In the genomic region with DNA sequence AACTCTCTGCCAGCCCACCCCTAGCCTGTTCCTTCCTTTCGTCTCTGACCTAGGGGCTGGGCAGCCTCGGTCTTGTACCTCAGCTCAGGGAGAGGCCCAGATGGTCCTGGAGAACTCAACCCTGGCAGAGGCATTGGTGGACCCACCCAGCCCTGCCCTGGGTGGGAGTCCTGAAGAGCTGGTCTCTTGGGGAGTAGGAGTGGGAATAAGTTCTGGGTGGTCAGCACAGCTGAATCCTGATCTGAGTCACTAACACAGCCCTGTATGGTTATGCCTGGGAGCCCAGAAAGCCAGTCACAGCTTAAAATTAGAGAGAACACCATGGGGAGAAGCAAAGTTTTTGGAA, we compare ENCODE assay signal across 15 cellular contexts.
A peak's percentile ranks its signal among the peaks of the same experiment; 100 is the strongest.
DNase-seq lines count a peak whose midpoint lies in the region; ATAC-seq, FAIRE-seq and TF ChIP-seq lines count a peak whose summit lies in the region.
"Had no signal": no experiment of that assay in that cellular context is flagged by ENCODE, and none has a peak within 500 bp of the region (broad histone marks: within the 10 kb centered on the region; RNA-seq: fewer than 3 reads in every experiment).

No MANE protein-coding gene starts in this region.

- H3K9me3 Mint-ChIP-seq in T-cell = no peaks in the 10 kb centered on the region
- H3K9me3 Mint-ChIP-seq: naive B cell had no signal

- whole genome bisulfite sequencing in stomach, 5 donors = 55 to 76% (median 61%) methylated on average over 2 of the region's 2 CpGs
- 59 to 80% (median 70%) methylated on average over 2 of the region's 2 CpGs for WGBS in small intestine, 3 donors

- no peaks in the 10 kb centered on the region for H3K36me3 Mint-ChIP-seq in T-cell
- H3K36me3 Mint-ChIP-seq: naive B cell had no signal

- H3K27ac ChIP-seq in HEK293 (ENCODE audit: extremely low read depth, low read depth, low read length) (peak overlapping the region; percentile 8; the same call in 1 of the 2 replicates), cingulate gyrus (ENCODE audit: low read depth, low read length) (peak overlapping the region; percentile 48), lower lobe of right lung (peak overlapping the region; percentile 38), stomach (peak overlapping the region; percentile 86 to 95 (median 87)), small intestine (ENCODE audit: low read depth in 1 of 2, low read length in 1 of 2) (peak overlapping the region in 1 of 2 donors; percentile 35)

- FAIRE-seq in small intestine (lab: Jason Lieb, UNC) = no peak

- DNase-seq in lower lobe of right lung (no peak), stomach (no peak), small intestine (no peak), T-cell (no peak), NCI-H1694 treated with DMSO at 0.1 percent for 48 hours (lab: John Stamatoyannopoulos, UW) (no peak)
- DNase-seq: activated naive CD4-positive, alpha-beta T cell; DMS153; naive B cell; NCI-H1930; NCI-H82; SHP77 treated with DMSO at 0.1 percent for 48 hours had no signal

- CTCF ChIA-PET in HEK293 (lab: Yijun Ruan, JAX) = no interaction called here
- CTCF ChIA-PET in T-cell (lab: Charles Lee) = interaction anchor here in 1 of 2 donors (0.7 kb wide), 1 partner anchor 186 kb away, joined by 3 read pairs; no protein-coding TSS in a partner anchor

- no peak for TF ChIP-seq POLR2A in stomach (IDR thresholded peaks at IDR 0.05)

- intact Hi-C loops in lower lobe of right lung (cut with DNase I) (no loop called here), stomach (cut with DNase I; ENCODE audit: low total_unique reads) (no loop called here)

- POLR2A ChIA-PET in HEK293 (lab: Yijun Ruan, JAX) (no interaction called here), T-cell (lab: Charles Lee) (no interaction called here)

- peaks cover 2 to 3% of the 10 kb centered on the region in 2 donors for H3K27me3 Mint-ChIP-seq in T-cell

- no peaks in the 10 kb centered on the region for H3K9me3 ChIP-seq in HEK293 (ENCODE audit: control insufficient read depth, insufficient read depth, low read depth, low read length)
- H3K9me3 ChIP-seq in lower lobe of right lung = no peaks in the 10 kb centered on the region
- no peaks in the 10 kb centered on the region for H3K9me3 ChIP-seq in stomach
- no peaks in the 10 kb centered on the region for H3K9me3 ChIP-seq in small intestine (ENCODE audit: control insufficient read depth, low read depth)

- TF ChIP-seq CTCF in HEK293 (tag by site-specific recombination; IDR thresholded peaks at IDR 0.05) (no peak), lower lobe of right lung (IDR thresholded peaks at IDR 0.05) (no peak), stomach (IDR thresholded peaks at IDR 0.05) (no peak)

- H3K4me3 Mint-ChIP-seq in T-cell = no peak overlapping the region
- H3K4me3 Mint-ChIP-seq: naive B cell had no signal

- H3K4me1 Mint-ChIP-seq in T-cell = no peaks in the 10 kb centered on the region

- H3K36me3 ChIP-seq in HEK293 (ENCODE audit: control insufficient read depth in 2 of 2, insufficient read depth in 1 of 2, low read length in 2 of 2) (no peaks in the 10 kb centered on the region), lower lobe of right lung (no peaks in the 10 kb centered on the region), stomach (no peaks in the 10 kb centered on the region), small intestine (ENCODE audit: control insufficient read depth in 2 of 2, insufficient read depth in 2 of 2, low read length in 2 of 2) (no peaks in the 10 kb centered on the region)

- no peak overlapping the region for H3K4me3 ChIP-seq in HEK293 (ENCODE audit: low read depth, low read length)
- H3K4me3 ChIP-seq in lower lobe of right lung = no peak overlapping the region
- no peak overlapping the region for H3K4me3 ChIP-seq in stomach
- H3K4me3 ChIP-seq in small intestine (ENCODE audit: low read depth in 1 of 2, low read length in 2 of 2) = no peak overlapping the region

- no peak overlapping the region for H3K27ac Mint-ChIP-seq in T-cell
- H3K27ac Mint-ChIP-seq: naive B cell had no signal

- no peak for TF ChIP-seq EP300 in stomach (IDR thresholded peaks at IDR 0.05)

- no peak for ATAC-seq in lower lobe of right lung
- ATAC-seq in SK-N-SH treated with all-trans-retinoic acid at 6 μM for 48 hours = no peak
- ATAC-seq in T-cell (replicated peaks in 1 of 4) = no peak
- ATAC-seq: esophagus mucosa had no signal

- no peaks in the 10 kb centered on the region for H3K27me3 ChIP-seq in lower lobe of right lung (ENCODE audit: low read depth)
- no peaks in the 10 kb centered on the region for H3K27me3 ChIP-seq in stomach
- no peaks in the 10 kb centered on the region for H3K27me3 ChIP-seq in small intestine (ENCODE audit: control insufficient read depth in 2 of 2, insufficient read depth in 2 of 2, low read length in 2 of 2)

- peaks cover 26% of the 10 kb centered on the region for H3K4me1 ChIP-seq in HEK293 (ENCODE audit: control insufficient read depth, insufficient read depth, low read length)
- peaks cover 61% of the 10 kb centered on the region for H3K4me1 ChIP-seq in lower lobe of right lung
- peaks cover 63 to 100% (median 89%) of the 10 kb centered on the region in 4 donors for H3K4me1 ChIP-seq in stomach
- H3K4me1 ChIP-seq in small intestine (ENCODE audit: control insufficient read depth in 2 of 2, insufficient read depth in 1 of 2, low read depth in 1 of 2, low read length in 1 of 2) = peaks cover 12 to 14% of the 10 kb centered on the region in 2 donors

TF ChIP-seq in HEK293, 187 proteins besides CTCF, POLR2A, EP300 and RAD21:
- TF ChIP-seq GLIS1 (tag by site-specific recombination; IDR thresholded peaks at IDR 0.05) (no peak), ZNF214 (tag by site-specific recombination; IDR thresholded peaks at IDR 0.05; ENCODE audit: borderline replicate concordance) (no peak), ZNF112 (tag by site-specific recombination; IDR thresholded peaks at IDR 0.05) (no peak), ZNF23 (tag by site-specific recombination; IDR thresholded peaks at IDR 0.05; ENCODE audit: borderline replicate concordance) (no peak), TCF7L2 (IDR thresholded peaks at IDR 0.05; ENCODE audit: borderline replicate concordance, low read depth, low read length) (no peak), MZF1 (tag by site-specific recombination; IDR thresholded peaks at IDR 0.05; ENCODE audit: borderline replicate concordance) (no peak), ZNF341 (tag by site-specific recombination; IDR thresholded peaks at IDR 0.05; ENCODE audit: low read depth) (0 out of 2 replicates have a peak, but pooled peaks have one; percentile 34), KLF1 (tag by site-specific recombination; IDR thresholded peaks at IDR 0.05) (peak; percentile 66; the same call in 1 of the 2 replicates)

TF ChIP-seq in SK-N-SH treated with all-trans-retinoic acid at 6 μM for 48 hours, 23 proteins besides CTCF, POLR2A, EP300 and RAD21 (continues in another document):
- TF ChIP-seq TOX (CRISPR knock-in tag; IDR thresholded peaks at IDR 0.05; ENCODE audit: borderline replicate concordance) (no peak), CREB5 (CRISPR knock-in tag; IDR thresholded peaks at IDR 0.05; ENCODE audit: low read depth) (no peak), GLIS3 (CRISPR knock-in tag; IDR thresholded peaks at IDR 0.05) (no peak), PATZ1 (CRISPR knock-in tag; IDR thresholded peaks at IDR 0.05; ENCODE audit: borderline replicate concordance) (no peak), TCF4 (CRISPR knock-in tag; IDR thresholded peaks at IDR 0.05; ENCODE audit: borderline replicate concordance) (no peak), SNAI2 (CRISPR knock-in tag; IDR thresholded peaks at IDR 0.05) (no peak), OSR1 (CRISPR knock-in tag; IDR thresholded peaks at IDR 0.05) (no peak), RARB (CRISPR knock-in tag; IDR thresholded peaks at IDR 0.05) (no peak)
- TF ChIP-seq, protein P1, sequence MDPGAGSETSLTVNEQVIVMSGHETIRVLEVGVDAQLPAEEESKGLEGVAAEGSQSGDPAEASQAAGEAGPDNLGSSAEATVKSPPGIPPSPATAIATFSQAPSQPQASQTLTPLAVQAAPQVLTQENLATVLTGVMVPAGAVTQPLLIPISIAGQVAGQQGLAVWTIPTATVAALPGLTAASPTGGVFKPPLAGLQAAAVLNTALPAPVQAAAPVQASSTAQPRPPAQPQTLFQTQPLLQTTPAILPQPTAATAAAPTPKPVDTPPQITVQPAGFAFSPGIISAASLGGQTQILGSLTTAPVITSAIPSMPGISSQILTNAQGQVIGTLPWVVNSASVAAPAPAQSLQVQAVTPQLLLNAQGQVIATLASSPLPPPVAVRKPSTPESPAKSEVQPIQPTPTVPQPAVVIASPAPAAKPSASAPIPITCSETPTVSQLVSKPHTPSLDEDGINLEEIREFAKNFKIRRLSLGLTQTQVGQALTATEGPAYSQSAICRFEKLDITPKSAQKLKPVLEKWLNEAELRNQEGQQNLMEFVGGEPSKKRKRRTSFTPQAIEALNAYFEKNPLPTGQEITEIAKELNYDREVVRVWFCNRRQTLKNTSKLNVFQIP (CRISPR knock-in tag; IDR thresholded peaks at IDR 0.05; ENCODE audit: borderline replicate concordance, low read depth) = no peak
